In genomic region chr2:99376254-99376864, GRCh38 we compare ENCODE assay signal across 21 cellular contexts. TPM values are rescaled to one million over a fixed set of nuclear protein-coding genes. Genes with fewer than 3 reads are reported as not detected.
DNase-seq lines count a peak whose midpoint lies in the region; ATAC-seq lines count a peak whose summit lies in the region.
"Had no signal": no experiment of that assay in that cellular context is flagged by ENCODE, and none has a peak within 500 bp of the region (broad histone marks: within the 10 kb centered on the region; RNA-seq: fewer than 3 reads in every experiment).

No MANE protein-coding gene starts in this region.

- no peak for ATAC-seq in activated T-cell treated with anti-CD3 and anti-CD28 coated beads, Interleukin-2, amount 50 U/mL, for 4 hours
- no peak for ATAC-seq in stimulated activated naive CD8-positive, alpha-beta T cell treated with anti-CD3 and anti-CD28 coated beads, Interleukin-15, Interleukin-2, amounts not matched to agents 100 U/mL and 50 U/mL, for 24 hours
- ATAC-seq in central memory CD8-positive, alpha-beta T cell (replicated peaks; ENCODE audit: extremely low read depth, poor library complexity, severe bottlenecking), result no peak

- peaks cover 96% of the 10 kb centered on the region for H3K36me3 Mint-ChIP-seq in activated T-cell treated with anti-CD3 and anti-CD28 coated beads, Interleukin-2, amount 50 U/mL, for 24 hours (ENCODE audit: low read depth)
- peaks cover 73% of the 10 kb centered on the region for H3K36me3 Mint-ChIP-seq in activated T-cell treated with anti-CD3 and anti-CD28 coated beads, Interleukin-2, amount 50 U/mL, for 4 hours (ENCODE audit: insufficient read depth)
- H3K36me3 Mint-ChIP-seq in stimulated activated naive CD8-positive, alpha-beta T cell treated with anti-CD3 and anti-CD28 coated beads, Interleukin-15, Interleukin-2, amounts not matched to agents 100 ng/mL and 50 ng/mL, for 24 hours (ENCODE audit: low read depth), result peaks cover 93% of the 10 kb centered on the region
- H3K36me3 Mint-ChIP-seq in central memory CD8-positive, alpha-beta T cell (ENCODE audit: insufficient read depth), result peaks cover 54% of the 10 kb centered on the region

- peaks cover 11% of the 10 kb centered on the region for H3K9me3 Mint-ChIP-seq in activated T-cell treated with anti-CD3 and anti-CD28 coated beads, Interleukin-2, amount 50 U/mL, for 24 hours
- H3K9me3 Mint-ChIP-seq in activated T-cell treated with anti-CD3 and anti-CD28 coated beads, Interleukin-2, amount 50 U/mL, for 4 hours, result peaks cover 10% of the 10 kb centered on the region
- no peaks in the 10 kb centered on the region for H3K9me3 Mint-ChIP-seq in stimulated activated naive CD8-positive, alpha-beta T cell treated with anti-CD3 and anti-CD28 coated beads, Interleukin-15, Interleukin-2, amounts not matched to agents 100 ng/mL and 50 ng/mL, for 24 hours
- H3K9me3 Mint-ChIP-seq in central memory CD8-positive, alpha-beta T cell, result peaks cover 5% of the 10 kb centered on the region

- H3K27ac Mint-ChIP-seq in activated T-cell treated with anti-CD3 and anti-CD28 coated beads, Interleukin-2, amount 50 U/mL, for 24 hours, result peak overlapping the region; percentile 32
- H3K27ac Mint-ChIP-seq in stimulated activated naive CD8-positive, alpha-beta T cell treated with anti-CD3 and anti-CD28 coated beads, Interleukin-15, Interleukin-2, amounts not matched to agents 100 ng/mL and 50 ng/mL, for 24 hours, result peak overlapping the region; percentile 78
- peak overlapping the region; percentile 27 for H3K27ac Mint-ChIP-seq in central memory CD8-positive, alpha-beta T cell (ENCODE audit: low read depth)
- H3K27ac Mint-ChIP-seq: CD4-positive, CD25-positive, alpha-beta regulatory T cell had no signal

- peaks cover 41% of the 10 kb centered on the region for H3K4me1 Mint-ChIP-seq in activated T-cell treated with anti-CD3 and anti-CD28 coated beads, Interleukin-2, amount 50 U/mL, for 24 hours (ENCODE audit: low read depth)
- H3K4me1 Mint-ChIP-seq in activated T-cell treated with anti-CD3 and anti-CD28 coated beads, Interleukin-2, amount 50 U/mL, for 4 hours (ENCODE audit: low read depth), result peaks cover 15% of the 10 kb centered on the region
- H3K4me1 Mint-ChIP-seq in stimulated activated naive CD8-positive, alpha-beta T cell treated with anti-CD3 and anti-CD28 coated beads, Interleukin-15, Interleukin-2, amounts not matched to agents 100 ng/mL and 50 ng/mL, for 24 hours (ENCODE audit: low read depth), result peaks cover 31% of the 10 kb centered on the region
- H3K4me1 Mint-ChIP-seq in central memory CD8-positive, alpha-beta T cell, result no peaks in the 10 kb centered on the region

- DNase-seq in activated T-cell treated with anti-CD3 and anti-CD28 coated beads, Interleukin-2, amount 50 U/mL, for 24 hours, result no peak
- no peak for DNase-seq in activated T-cell treated with anti-CD3 and anti-CD28 coated beads, Interleukin-2, amount 50 U/mL, for 4 hours
- no peak for DNase-seq in stimulated activated naive CD8-positive, alpha-beta T cell treated with anti-CD3 and anti-CD28 coated beads, Interleukin-15, Interleukin-2, amounts not matched to agents 100 U/mL and 50 U/mL, for 24 hours
- no peak for DNase-seq in central memory CD8-positive, alpha-beta T cell (ENCODE audit: low spot score in 2 of 2)
- DNase-seq in pons (ENCODE audit: low spot score) (no peak), NCI-H510A (lab: John Stamatoyannopoulos, UW) (no peak)
- DNase-seq: CD4-positive, CD25-positive, alpha-beta regulatory T cell; COR-L47; DMS53; GOT3; IMR-90; NCI-H1048; NCI-H1417; NCI-H1694; NCI-H2029 treated with DMSO at 0.1 percent for 48 hours; NCI-H446 treated with DMSO at 0.1 percent for 48 hours; NCI-H526 treated with DMSO at 0.1 percent for 48 hours; PC-9; Right ventricle myocardium superior; RPMI8226 had no signal

- no peak overlapping the region for H3K4me3 Mint-ChIP-seq in activated T-cell treated with anti-CD3 and anti-CD28 coated beads, Interleukin-2, amount 50 U/mL, for 24 hours
- no peak overlapping the region for H3K4me3 Mint-ChIP-seq in activated T-cell treated with anti-CD3 and anti-CD28 coated beads, Interleukin-2, amount 50 U/mL, for 4 hours
- no peak overlapping the region for H3K4me3 Mint-ChIP-seq in stimulated activated naive CD8-positive, alpha-beta T cell treated with anti-CD3 and anti-CD28 coated beads, Interleukin-15, Interleukin-2, amounts not matched to agents 100 ng/mL and 50 ng/mL, for 24 hours
- no peak overlapping the region for H3K4me3 Mint-ChIP-seq in central memory CD8-positive, alpha-beta T cell
- H3K4me3 Mint-ChIP-seq: CD4-positive, CD25-positive, alpha-beta regulatory T cell had no signal

- H3K27me3 Mint-ChIP-seq in activated T-cell treated with anti-CD3 and anti-CD28 coated beads, Interleukin-2, amount 50 U/mL, for 24 hours, result no peaks in the 10 kb centered on the region
- no peaks in the 10 kb centered on the region for H3K27me3 Mint-ChIP-seq in activated T-cell treated with anti-CD3 and anti-CD28 coated beads, Interleukin-2, amount 50 U/mL, for 4 hours (ENCODE audit: low read depth)
- H3K27me3 Mint-ChIP-seq in stimulated activated naive CD8-positive, alpha-beta T cell treated with anti-CD3 and anti-CD28 coated beads, Interleukin-15, Interleukin-2, amounts not matched to agents 100 ng/mL and 50 ng/mL, for 24 hours, result no peaks in the 10 kb centered on the region
- H3K27me3 Mint-ChIP-seq in central memory CD8-positive, alpha-beta T cell, result no peaks in the 10 kb centered on the region
- H3K27me3 Mint-ChIP-seq: CD4-positive, CD25-positive, alpha-beta regulatory T cell had no signal

RNA-seq across cellular contexts. Expression of gene EIF5B, which starts 39.2 kb away (rescaled TPM):
- total RNA-seq in activated T-cell treated with anti-CD3 and anti-CD28 coated beads, Interleukin-2, amount 50 U/mL, for 4 hours, result 100 to 1,000 TPM; 102 to 111 (median 102) TPM

RNA-seq across cellular contexts. Expression of gene TXNDC9, which starts 40.2 kb away (rescaled TPM):
- 10 to 100 TPM; 34.3 to 36.3 (median 35.6) TPM for total RNA-seq in activated T-cell treated with anti-CD3 and anti-CD28 coated beads, Interleukin-2, amount 50 U/mL, for 4 hours

Comparison
In these comparisons a context has a peak if more than half of its experiments do, and no peak if none do; other contexts are left out.
1. H3K27ac Mint-ChIP-seq: peak in every context shown above with its lines; median percentile 78 in stimulated activated naive CD8-positive, alpha-beta T cell treated with anti-CD3 and anti-CD28 coated beads, Interleukin-15, Interleukin-2, amounts not matched to agents 100 ng/mL and 50 ng/mL, for 24 hours; 32 in activated T-cell treated with anti-CD3 and anti-CD28 coated beads, Interleukin-2, amount 50 U/mL, for 24 hours; 27 in central memory CD8-positive, alpha-beta T cell.